In the genomic region with DNA sequence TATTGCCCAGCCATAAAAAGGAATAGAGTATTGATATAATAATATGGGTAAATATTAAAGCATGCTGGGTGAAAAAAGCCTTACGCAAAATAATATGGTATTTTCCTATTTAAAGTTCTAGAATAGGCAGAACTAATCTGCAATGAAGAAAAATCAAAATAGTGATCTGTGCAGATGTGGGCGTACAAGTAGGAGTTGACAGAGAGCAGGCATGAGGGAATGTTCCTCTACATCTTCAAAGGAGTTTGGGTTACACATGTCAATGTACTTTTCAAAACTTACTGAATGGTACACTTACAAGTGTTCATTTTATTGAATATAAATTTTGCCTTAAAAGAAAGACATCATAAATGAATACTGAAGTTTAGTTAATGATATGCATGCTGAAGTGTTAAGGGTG, we compare ENCODE assay signal across 22 cellular contexts.
"Had no signal": no experiment of that assay in that cellular context is flagged by ENCODE, and none has a peak within 500 bp of the region (broad histone marks: within the 10 kb centered on the region; RNA-seq: fewer than 3 reads in every experiment).

No MANE protein-coding gene starts in this region.

- FAIRE-seq: urothelium cell line had no signal

- DNase-seq: stimulated activated CD4-positive, alpha-beta T cell treated with anti-CD3 and anti-CD28 coated beads, Interleukin-2, amount 100 ng/mL, for 48 hours; stimulated activated CD4-positive, alpha-beta T cell treated with anti-CD3 and anti-CD28 coated beads, Interleukin-4, amount 100 ng/mL, for 1 hour; stimulated activated CD4-positive, alpha-beta T cell treated with anti-CD3 and anti-CD28 coated beads, Interleukin-4, amount 100 ng/mL, for 24 hours; stimulated activated CD4-positive, alpha-beta T cell treated with anti-CD3 and anti-CD28 coated beads, Interleukin-4, amount 100 ng/mL, for 4 hours; stimulated activated CD8-positive, alpha-beta memory T cell treated with anti-CD3 and anti-CD28 coated beads, Interleukin-4, amount 100 ng/mL, for 48 hours; stimulated activated naive B cell treated with anti-CD40 and anti-IgM and Interleukin-4, amounts not matched to agents 10 μg/mL and 1 μg/mL and 100 μg/mL, for 72 hours; stimulated activated naive CD4-positive, alpha-beta T cell; stimulated activated naive CD4-positive, alpha-beta T cell treated with Interleukin-2 at 50 U/mL for 16 hours; stimulated activated naive CD8-positive, alpha-beta T cell treated with anti-CD3 and anti-CD28 coated beads, Interleukin-15, amount 100 ng/mL, for 72 hours; stimulated activated naive CD8-positive, alpha-beta T cell treated with anti-CD3 and anti-CD28 coated beads, Interleukin-15, Interleukin-2, amounts not matched to agents 100 U/mL and 50 U/mL, for 24 hours; stomach; substantia nigra; testis; tibial artery; transverse colon; trophoblast cell; upper lobe of left lung; upper lobe of right lung; uterus had no signal

- ATAC-seq: stimulated activated effector memory CD8-positive, alpha-beta T cell treated with anti-CD3 and anti-CD28 coated beads, Interleukin-12 subunit alpha, Interleukin-12 subunit beta, amount 100 ng/mL, for 72 hours; stimulated activated memory B cell treated with anti-CD40 and anti-IgM and Interleukin-4, amounts not matched to agents 10 μg/mL and 1 μg/mL and 100 μg/mL, for 72 hours; stimulated activated naive B cell treated with anti-CD40 and anti-IgM and Interleukin-4, amounts not matched to agents 10 μg/mL and 1 μg/mL and 100 μg/mL, for 72 hours; stimulated activated naive CD8-positive, alpha-beta T cell treated with anti-CD3 and anti-CD28 coated beads, Interleukin-15, amount 100 ng/mL, for 72 hours; stimulated activated naive CD8-positive, alpha-beta T cell treated with anti-CD3 and anti-CD28 coated beads, Interleukin-15, Interleukin-2, amounts not matched to agents 100 U/mL and 50 U/mL, for 24 hours; upper lobe of right lung had no signal
